In genomic region chr4:99084595-99084994, GRCh38 we compare ENCODE assay signal across 25 cellular contexts. TPM values are rescaled to one million over a fixed set of nuclear protein-coding genes. Genes with fewer than 3 reads are reported as not detected.
DNase-seq lines count a peak whose midpoint lies in the region; ATAC-seq, FAIRE-seq and TF ChIP-seq lines count a peak whose summit lies in the region.
"Had no signal": no experiment of that assay in that cellular context is flagged by ENCODE, and none has a peak within 500 bp of the region (broad histone marks: within the 10 kb centered on the region; RNA-seq: fewer than 3 reads in every experiment).

No MANE protein-coding gene starts in this region.

- H3K36me3 ChIP-seq in ascending aorta (peaks cover 34 to 60% of the 10 kb centered on the region in 2 donors), MM.1S (replicated peaks; ENCODE audit: insufficient read depth, low read length) (no peaks in the 10 kb centered on the region)

- no peak for TF ChIP-seq EP300 in A549 (IDR thresholded peaks at IDR 0.05)

- H3K4me3 Mint-ChIP-seq in activated CD8-positive, alpha-beta T cell treated with anti-CD3 and anti-CD28 coated beads for 36 hours, result no peak overlapping the region
- no peak overlapping the region for H3K4me3 Mint-ChIP-seq in activated CD8-positive, alpha-beta T cell treated with anti-CD3 and anti-CD28 coated beads, Interleukin-2, amount 10 ng/mL, durations not matched to agents 7 days and 5 days
- H3K4me3 Mint-ChIP-seq in neural crest cell, result peak overlapping the region; percentile 72
- H3K4me3 Mint-ChIP-seq: CD14-positive monocyte, GM23338 had no signal

- H3K27ac Mint-ChIP-seq in activated CD8-positive, alpha-beta T cell treated with anti-CD3 and anti-CD28 coated beads for 36 hours, result peak overlapping the region; percentile 13
- no peak overlapping the region for H3K27ac Mint-ChIP-seq in activated CD8-positive, alpha-beta T cell treated with anti-CD3 and anti-CD28 coated beads, Interleukin-2, amount 10 ng/mL, durations not matched to agents 7 days and 5 days
- no peak overlapping the region for H3K27ac Mint-ChIP-seq in neural crest cell (ENCODE audit: unreplicated experiment)
- H3K27ac Mint-ChIP-seq: GM23338, IgD-negative memory B cell had no signal

- intact Hi-C loops in activated CD8-positive, alpha-beta T cell treated with anti-CD3 and anti-CD28 coated beads for 36 hours (cut with micrococcal nuclease), result no loop called here
- intact Hi-C loops in ascending aorta (cut with DNase I), result loop anchor here (10.0 kb wide), 1 partner anchor 320 kb away; no protein-coding TSS in a partner anchor

- H3K4me1 Mint-ChIP-seq in activated CD8-positive, alpha-beta T cell treated with anti-CD3 and anti-CD28 coated beads for 36 hours (ENCODE audit: low read depth), result peaks cover 13% of the 10 kb centered on the region
- H3K4me1 Mint-ChIP-seq in activated CD8-positive, alpha-beta T cell treated with anti-CD3 and anti-CD28 coated beads, Interleukin-2, amount 10 ng/mL, durations not matched to agents 7 days and 5 days (ENCODE audit: low read depth), result peaks cover 37% of the 10 kb centered on the region
- peaks cover 48% of the 10 kb centered on the region for H3K4me1 Mint-ChIP-seq in neural crest cell

- H3K9ac ChIP-seq in MM.1S (ENCODE audit: low read length), result no peak overlapping the region
- H3K9ac ChIP-seq: BLaER1 had no signal

- H4K20me1 ChIP-seq in MM.1S (ENCODE audit: insufficient read depth, low read length), result no peaks in the 10 kb centered on the region

- H3K9me3 ChIP-seq in A549 (no peaks in the 10 kb centered on the region), ascending aorta (no peaks in the 10 kb centered on the region), MM.1S (replicated peaks; ENCODE audit: insufficient read depth, low read length) (no peaks in the 10 kb centered on the region)
- H3K9me3 ChIP-seq: BLaER1 had no signal

- H3K4me1 ChIP-seq in A549, result peaks cover 7% of the 10 kb centered on the region
- H3K4me1 ChIP-seq in ascending aorta, result peaks cover 0 to 16% of the 10 kb centered on the region in 2 donors
- no peaks in the 10 kb centered on the region for H3K4me1 ChIP-seq in MM.1S (ENCODE audit: low read length)

- peaks cover 4% of the 10 kb centered on the region for H3F3A ChIP-seq in MM.1S (ENCODE audit: insufficient read depth, low read length)

- TF ChIP-seq POLR2A in A549 (IDR thresholded peaks at IDR 0.05; ENCODE audit: low read length), result no peak

- FAIRE-seq in A549 (lab: Jason Lieb, UNC), result no peak
- FAIRE-seq: GM12892, GM18507, H54 had no signal

- H3K79me2 ChIP-seq in MM.1S (ENCODE audit: low read length), result no peaks in the 10 kb centered on the region

- H3K9me2 ChIP-seq in MM.1S (replicated peaks; ENCODE audit: insufficient read depth, low read length), result no peaks in the 10 kb centered on the region

- 96% methylated on average over 2 of the region's 2 CpGs for WGBS in A549 (ENCODE audit: missing lambda C conversion rate)

- peaks cover 26% of the 10 kb centered on the region for H3K36me3 Mint-ChIP-seq in activated CD8-positive, alpha-beta T cell treated with anti-CD3 and anti-CD28 coated beads for 36 hours (ENCODE audit: low read depth)
- H3K36me3 Mint-ChIP-seq in activated CD8-positive, alpha-beta T cell treated with anti-CD3 and anti-CD28 coated beads, Interleukin-2, amount 10 ng/mL, durations not matched to agents 7 days and 5 days (ENCODE audit: low read depth), result peaks cover 47% of the 10 kb centered on the region
- peaks cover 9% of the 10 kb centered on the region for H3K36me3 Mint-ChIP-seq in neural crest cell (ENCODE audit: low read depth)

- H3K27ac ChIP-seq in A549, result no peak overlapping the region
- peak overlapping the region; percentile 3 to 10 for H3K27ac ChIP-seq in ascending aorta
- H3K27ac ChIP-seq in MM.1S (ENCODE audit: low read length), result no peak overlapping the region
- H3K27ac ChIP-seq: 22Rv1, BLaER1, HL-60 had no signal

- CTCF ChIA-PET in activated CD8-positive, alpha-beta T cell treated with anti-CD3 and anti-CD28 coated beads for 36 hours (lab: Charles Lee), result interaction anchor here (2.5 kb wide), 1 partner anchor 90 kb away, joined by 7 read pairs; the partner anchor contains the start of gene METAP1
- CTCF ChIA-PET in activated CD8-positive, alpha-beta T cell treated with anti-CD3 and anti-CD28 coated beads, Interleukin-2, amount 10 ng/mL, durations not matched to agents 7 days and 5 days (lab: Charles Lee), result interaction anchor here (2.6 kb wide), 1 partner anchor 90 kb away, joined by 7 read pairs; the partner anchor contains the start of gene METAP1
- CTCF ChIA-PET in A549 (lab: Yijun Ruan, JAX), result no interaction called here

- no peak for ATAC-seq in activated CD8-positive, alpha-beta T cell treated with anti-CD3 and anti-CD28 coated beads for 36 hours
- ATAC-seq in activated CD8-positive, alpha-beta T cell treated with anti-CD3 and anti-CD28 coated beads, Interleukin-2, amount 10 ng/mL, durations not matched to agents 7 days and 5 days, result no peak
- ATAC-seq in A549, result no peak
- no peak for ATAC-seq in GM18868 (IDR thresholded peaks at IDR 0.05; ENCODE audit: unreplicated experiment)
- ATAC-seq: GM23338 had no signal

- TF ChIP-seq CTCF in activated CD8-positive, alpha-beta T cell treated with anti-CD3 and anti-CD28 coated beads for 36 hours (IDR thresholded peaks at IDR 0.05), result no peak
- TF ChIP-seq CTCF in A549 (IDR thresholded peaks at IDR 0.05) (no peak), ascending aorta (IDR thresholded peaks at IDR 0.05) (no peak), neural crest cell (conservative IDR thresholded peaks at IDR 0.05) (no peak), MM.1S (IDR thresholded peaks at IDR 0.05; ENCODE audit: low read length) (no peak)

- TF ChIP-seq RAD21 in A549 (conservative IDR thresholded peaks at IDR 0.05 in 1 of 2, IDR thresholded peaks at IDR 0.05 in 1 of 2), result no peak

- no peak overlapping the region for H2AFZ ChIP-seq in MM.1S (ENCODE audit: low read length)
- H2AFZ ChIP-seq: GM23338 had no signal

- H3K4me3 ChIP-seq in A549 (no peak overlapping the region), ascending aorta (no peak overlapping the region), MM.1S (ENCODE audit: low read length) (no peak overlapping the region)
- H3K4me3 ChIP-seq: BLaER1, GM23338 had no signal

- POLR2A ChIA-PET in activated CD8-positive, alpha-beta T cell treated with anti-CD3 and anti-CD28 coated beads for 36 hours (lab: Charles Lee), result no interaction called here
- POLR2A ChIA-PET in activated CD8-positive, alpha-beta T cell treated with anti-CD3 and anti-CD28 coated beads, Interleukin-2, amount 10 ng/mL, durations not matched to agents 7 days and 5 days (lab: Charles Lee), result no interaction called here
- POLR2A ChIA-PET in A549 (lab: Yijun Ruan, JAX), result no interaction called here

- no peaks in the 10 kb centered on the region for H3K27me3 Mint-ChIP-seq in activated CD8-positive, alpha-beta T cell treated with anti-CD3 and anti-CD28 coated beads for 36 hours
- no peaks in the 10 kb centered on the region for H3K27me3 Mint-ChIP-seq in activated CD8-positive, alpha-beta T cell treated with anti-CD3 and anti-CD28 coated beads, Interleukin-2, amount 10 ng/mL, durations not matched to agents 7 days and 5 days (ENCODE audit: low read depth)
- H3K27me3 Mint-ChIP-seq in neural crest cell (ENCODE audit: low read depth), result no peaks in the 10 kb centered on the region
- H3K27me3 Mint-ChIP-seq: CD4-positive, alpha-beta memory T cell; IgD-negative memory B cell had no signal

- DNase-seq in activated CD8-positive, alpha-beta T cell treated with anti-CD3 and anti-CD28 coated beads for 36 hours, result no peak
- DNase-seq in activated CD8-positive, alpha-beta T cell treated with anti-CD3 and anti-CD28 coated beads, Interleukin-2, amount 10 ng/mL, durations not matched to agents 7 days and 5 days, result no peak
- DNase-seq in A549 (ENCODE audit: low read depth in 1 of 2, low spot score in 1 of 2) (no peak), ascending aorta (ENCODE audit: low spot score in 2 of 2) (no peak), neural crest cell (ENCODE audit: low read depth, low spot score) (no peak), MM.1S (no peak)
- DNase-seq: CD4-positive, alpha-beta memory T cell; DMS153; DMS79; GDM1; HCEC 1CT had no signal

- H3K9me3 Mint-ChIP-seq in activated CD8-positive, alpha-beta T cell treated with anti-CD3 and anti-CD28 coated beads for 36 hours, result no peaks in the 10 kb centered on the region
- H3K9me3 Mint-ChIP-seq in activated CD8-positive, alpha-beta T cell treated with anti-CD3 and anti-CD28 coated beads, Interleukin-2, amount 10 ng/mL, durations not matched to agents 7 days and 5 days (ENCODE audit: insufficient read depth), result no peaks in the 10 kb centered on the region
- no peaks in the 10 kb centered on the region for H3K9me3 Mint-ChIP-seq in neural crest cell
- H3K9me3 Mint-ChIP-seq: CD14-positive monocyte; CD4-positive, alpha-beta memory T cell; GM23338; IgD-negative memory B cell had no signal

- H3K4me2 ChIP-seq in A549 (no peak overlapping the region), MM.1S (ENCODE audit: low read depth, low read length) (no peak overlapping the region)
- H3K4me2 ChIP-seq: BLaER1, GM23338 had no signal

- H3K27me3 ChIP-seq in ascending aorta (no peaks in the 10 kb centered on the region), MM.1S (replicated peaks; ENCODE audit: insufficient read depth, low read length) (no peaks in the 10 kb centered on the region)
- H3K27me3 ChIP-seq: BLaER1 had no signal

TF ChIP-seq in A549, 52 proteins besides CTCF, POLR2A, EP300 and RAD21 (continues in another document):
- no peak for TF ChIP-seq GATA3 (IDR thresholded peaks at IDR 0.05; ENCODE audit: borderline replicate concordance)

RNA-seq across cellular contexts. Expression of gene ADH5, which starts 4.0 kb away (rescaled TPM):
- 100 to 1,000 TPM; 114 to 118 TPM for total RNA-seq in activated CD8-positive, alpha-beta T cell treated with anti-CD3 and anti-CD28 coated beads for 36 hours
- total RNA-seq in activated CD8-positive, alpha-beta T cell treated with anti-CD3 and anti-CD28 coated beads, Interleukin-2, amount 10 ng/mL, durations not matched to agents 7 days and 5 days, result 100 to 1,000 TPM; 107 to 113 TPM
- 134 and 152 TPM in 2 replicates for polyA plus RNA-seq in A549 (2011; rRNA removed)
- polyA plus RNA-seq in A549 (2012; cell fraction: cytosol; rRNA removed), result 63.5 and 67.7 TPM in 2 replicates
- polyA plus RNA-seq in A549 (2012; cell fraction: nucleus; rRNA removed), result 32.8 and 105 TPM in 2 replicates
- polyA plus RNA-seq in A549 (2017; fragmentation: RNase III; extraction: RNeasy Plus Mini Kit Qiagen cat#74134 plus additional on column Dnase treatment), result 118 to 124 TPM (median 120 TPM) in 3 replicates
- polyA minus RNA-seq in A549 (2011; rRNA and poly(A)+ RNA removed), result 59.0 and 77.4 TPM in 2 replicates
- total RNA-seq in ascending aorta, result 93.4 TPM
- 252 and 256 TPM in 2 replicates for total RNA-seq in neural crest cell

RNA-seq across cellular contexts. Expression of gene ADH4, which starts 59.5 kb away (rescaled TPM):
- total RNA-seq in activated CD8-positive, alpha-beta T cell treated with anti-CD3 and anti-CD28 coated beads for 36 hours, result not detected
- total RNA-seq in activated CD8-positive, alpha-beta T cell treated with anti-CD3 and anti-CD28 coated beads, Interleukin-2, amount 10 ng/mL, durations not matched to agents 7 days and 5 days, result not detected
- polyA plus RNA-seq in A549 (2011; rRNA removed), result 0.15 and 0.16 TPM in 2 replicates
- not detected in 2 replicates for polyA plus RNA-seq in A549 (2012; cell fraction: cytosol; rRNA removed)
- polyA plus RNA-seq in A549 (2012; cell fraction: nucleus; rRNA removed), result not detected in 2 replicates
- not detected in 3 replicates for polyA plus RNA-seq in A549 (2017; fragmentation: RNase III; extraction: RNeasy Plus Mini Kit Qiagen cat#74134 plus additional on column Dnase treatment)
- 0.92 TPM in 1 of 2 replicates, not detected in the other for polyA minus RNA-seq in A549 (2011; rRNA and poly(A)+ RNA removed)
- 0.96 TPM for total RNA-seq in ascending aorta
- not detected in 2 replicates for total RNA-seq in neural crest cell
- total RNA-seq: A673; CD4-positive, alpha-beta memory T cell; Daoy; GM23338; HT1080 had no signal
- polyA plus RNA-seq: AG04450; CD14-positive monocyte; CD4-positive, alpha-beta memory T cell; GM23338; IgD-negative memory B cell had no signal

Comparison
In these comparisons a context has a peak if more than half of its experiments do, and no peak if none do; other contexts are left out.
1. H3K27ac ChIP-seq: peak in ascending aorta (2 of 2); none in A549 (0 of 2) and MM.1S (single experiment).